ENCODE assay signal across 8 cellular contexts in the genomic region with DNA sequence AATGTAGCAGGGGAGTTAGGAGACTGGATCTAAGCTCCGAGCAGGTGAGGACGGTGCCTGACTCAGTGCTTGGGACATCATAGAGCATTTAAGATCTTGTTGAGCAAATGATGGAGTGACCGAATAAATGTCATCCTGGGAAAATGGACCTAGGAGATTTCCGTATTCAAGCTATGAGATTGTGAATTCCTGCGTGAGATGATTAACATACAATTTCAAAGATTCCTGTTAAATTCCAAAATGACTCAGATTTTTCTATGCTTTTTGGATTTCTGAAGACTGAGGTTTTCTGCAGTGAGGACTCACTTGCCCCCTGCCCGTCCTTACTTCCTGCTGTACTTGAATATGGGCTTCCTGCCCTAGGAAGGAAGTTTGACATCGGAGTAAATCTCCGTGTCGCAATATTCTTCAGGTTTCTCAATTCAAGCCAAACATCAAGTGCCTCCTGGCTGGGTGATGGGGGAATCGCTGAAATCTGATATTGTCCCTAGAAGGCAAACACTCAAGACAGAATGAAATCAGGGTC. TPM values are rescaled to one million over a fixed set of nuclear protein-coding genes. Genes with fewer than 3 reads are reported as not detected.
A peak's percentile ranks its signal among the peaks of the same experiment; 100 is the strongest.
DNase-seq lines count a peak whose midpoint lies in the region; ATAC-seq and TF ChIP-seq lines count a peak whose summit lies in the region.

No MANE protein-coding gene starts in this region.

- no peaks in the 10 kb centered on the region for H3K9me3 ChIP-seq in A673 (ENCODE audit: low read depth, low read length, poor library complexity, severe bottlenecking)
- no peaks in the 10 kb centered on the region for H3K9me3 ChIP-seq in adipocyte (ENCODE audit: control insufficient read depth, low read length)
- H3K9me3 ChIP-seq in liver (ENCODE audit: control insufficient read depth in 4 of 4, low read length in 3 of 4): no peaks in the 10 kb centered on the region

- H3K9ac ChIP-seq in adipocyte (ENCODE audit: low read length) (no peak overlapping the region), liver (ENCODE audit: low read depth in 1 of 2, low read length in 2 of 2) (no peak overlapping the region)

- no peaks in the 10 kb centered on the region for H3K27me3 Mint-ChIP-seq in IgD-negative memory B cell

- DNase-seq in A673 (ENCODE audit: low spot score): peak; percentile 68
- DNase-seq in adipocyte (ENCODE audit: low read depth): peak; percentile 78
- DNase-seq in NCI-H446 treated with DMSO at 0.1 percent for 48 hours (lab: John Stamatoyannopoulos, UW): no peak

- POLR2A ChIA-PET in A673 (lab: Charles Lee; ENCODE audit: low non-redundant PET): no interaction called here

- intact Hi-C loops in A673 (cut with micrococcal nuclease; ENCODE audit: unreplicated experiment): no loop called here

- CTCF ChIA-PET in A673 (lab: Charles Lee): no interaction called here

- H3K4me1 ChIP-seq in A673 (ENCODE audit: insufficient read depth, low read length, poor library complexity, severe bottlenecking) (peaks cover 14% of the 10 kb centered on the region), adipocyte (ENCODE audit: control insufficient read depth, insufficient read depth, low read length) (peaks cover 22% of the 10 kb centered on the region), liver (ENCODE audit: control insufficient read depth in 4 of 4, insufficient read depth in 4 of 4, low read length in 3 of 4) (no peaks in the 10 kb centered on the region)

- peaks cover 1% of the 10 kb centered on the region for H3K36me3 Mint-ChIP-seq in IgD-negative memory B cell

- TF ChIP-seq CTCF in A673 (conservative IDR thresholded peaks at IDR 0.05; ENCODE audit: low read depth, low read length) (no peak), liver (IDR thresholded peaks at IDR 0.05; ENCODE audit: low read depth, low read length, missing input control) (no peak)

- no TSS peak for BruUV-seq in A673 (replicated peaks; lab: Mats Ljungman, UMichigan)

- ATAC-seq in GM18519 (IDR thresholded peaks at IDR 0.05; ENCODE audit: low FRiP score, unreplicated experiment): no peak
- no peak for ATAC-seq in HG02798 (IDR thresholded peaks at IDR 0.05; ENCODE audit: poor library complexity, unreplicated experiment)
- ATAC-seq in HG03439 (IDR thresholded peaks at IDR 0.05; ENCODE audit: unreplicated experiment): no peak

- H3K9me3 Mint-ChIP-seq in IgD-negative memory B cell: no peaks in the 10 kb centered on the region

- H3K4me3 ChIP-seq in A673 (ENCODE audit: low read depth, low read length, poor library complexity, severe bottlenecking): no peak overlapping the region
- H3K4me3 ChIP-seq in adipocyte (ENCODE audit: low read length): peak overlapping the region; percentile 25
- H3K4me3 ChIP-seq in liver (ENCODE audit: low read depth in 1 of 3, low read length in 3 of 3): no peak overlapping the region

- WGBS in liver: 56% methylated on average over 10 of the region's 10 CpGs

- peak overlapping the region in 2 of 3 donors; percentile 7 to 74 for H3K27ac Mint-ChIP-seq in IgD-negative memory B cell

- H3K4me3 Mint-ChIP-seq in IgD-negative memory B cell: peak overlapping the region in 1 of 4 donors; percentile 39

- H3K27ac ChIP-seq in A673 (ENCODE audit: low read depth, low read length, poor library complexity, severe bottlenecking) (no peak overlapping the region), liver (ENCODE audit: low read depth in 1 of 2, low read length in 2 of 2) (peak overlapping the region; percentile 31 to 63)

- H3K36me3 ChIP-seq in A673 (ENCODE audit: insufficient read depth, low read length, poor library complexity, severe bottlenecking): no peaks in the 10 kb centered on the region
- H3K36me3 ChIP-seq in adipocyte (ENCODE audit: control insufficient read depth, insufficient read depth, low read length, severe bottlenecking): no peaks in the 10 kb centered on the region
- no peaks in the 10 kb centered on the region for H3K36me3 ChIP-seq in liver (ENCODE audit: control insufficient read depth in 4 of 4, insufficient read depth in 3 of 4, low read depth in 1 of 4, low read length in 3 of 4)

- peaks cover 6 to 14% (median 12%) of the 10 kb centered on the region in 3 donors for H3K4me1 Mint-ChIP-seq in IgD-negative memory B cell

- no peaks in the 10 kb centered on the region for H3K27me3 ChIP-seq in A673 (replicated peaks; ENCODE audit: insufficient read depth, low read depth, low read length, poor library complexity)
- H3K27me3 ChIP-seq in adipocyte (replicated peaks; ENCODE audit: control insufficient read depth, insufficient read depth, low read length): no peaks in the 10 kb centered on the region
- no peaks in the 10 kb centered on the region for H3K27me3 ChIP-seq in liver (ENCODE audit: control insufficient read depth in 4 of 4, insufficient read depth in 4 of 4, low read length in 3 of 4)

- no peak for TF ChIP-seq RAD21 in liver (IDR thresholded peaks at IDR 0.05)

TF ChIP-seq in liver, 16 proteins besides CTCF, POLR2A, EP300 and RAD21:
- TF ChIP-seq YY1 (IDR thresholded peaks at IDR 0.05) (no peak), HNF4G (IDR thresholded peaks at IDR 0.05) (no peak), GABPA (IDR thresholded peaks at IDR 0.05 in 1 of 2, conservative IDR thresholded peaks at IDR 0.05 in 1 of 2) (no peak), NR2F2 (IDR thresholded peaks at IDR 0.05) (no peak), JUND (IDR thresholded peaks at IDR 0.05) (no peak), FOXA1 (IDR thresholded peaks at IDR 0.05) (no peak), SP1 (IDR thresholded peaks at IDR 0.05) (no peak)

RNA-seq across cellular contexts. Expression of a gene that starts 5.2 kb away (rescaled TPM):
- total RNA-seq in A673 (2021) (0.66 and 0.82 TPM in 2 replicates), liver (1 to 10 TPM in 1 of 2 donors, under 1 TPM in 1; 0.28 to 1.7 TPM)
- polyA plus RNA-seq in IgD-negative memory B cell (1.8 TPM), liver (under 1 TPM; 0.40 to 0.62 TPM)

RNA-seq across cellular contexts. Expression of a gene that starts 10.5 kb away (rescaled TPM):
- 137 and 138 TPM in 2 replicates for total RNA-seq in A673 (2021)
- polyA plus RNA-seq in IgD-negative memory B cell: 48.6 TPM
- total RNA-seq in liver: 10 to 100 TPM; 17.7 to 21.9 TPM
- 10 to 100 TPM; 54.8 to 86.9 TPM for polyA plus RNA-seq in liver
